9 cellular contexts compared by ENCODE assay signal in the genomic region with DNA sequence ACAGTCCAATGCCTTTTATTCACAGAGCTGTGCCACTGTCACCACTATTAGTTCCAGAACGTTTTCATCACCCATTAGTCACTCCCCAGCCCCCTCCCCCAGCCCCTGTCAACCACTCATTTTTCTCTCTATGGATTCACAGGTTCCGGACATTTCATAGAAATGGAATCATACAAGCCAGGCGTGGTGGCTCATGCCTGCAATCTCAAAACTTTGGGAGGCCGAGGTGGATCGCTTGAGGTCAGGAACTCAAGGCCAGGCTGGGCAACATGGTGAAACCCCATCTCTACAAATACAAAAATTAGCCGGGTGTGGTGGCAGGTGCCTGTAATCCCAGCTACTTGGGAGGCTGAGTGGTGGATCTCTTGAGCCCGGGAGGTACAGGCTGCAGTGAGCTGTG. TPM values are rescaled to one million over a fixed set of nuclear protein-coding genes. Genes with fewer than 3 reads are reported as not detected.
DNase-seq lines count a peak whose midpoint lies in the region; ATAC-seq and TF ChIP-seq lines count a peak whose summit lies in the region.
"Had no signal": no experiment of that assay in that cellular context is flagged by ENCODE, and none has a peak within 500 bp of the region (broad histone marks: within the 10 kb centered on the region; RNA-seq: fewer than 3 reads in every experiment).

No MANE protein-coding gene starts in this region.

- H3K9me3 ChIP-seq in CD4-positive, CD25-positive, alpha-beta regulatory T cell (ENCODE audit: control insufficient read depth in 2 of 2, low read length in 2 of 2), result no peaks in the 10 kb centered on the region
- no peaks in the 10 kb centered on the region for H3K9me3 ChIP-seq in IMR-90 (ENCODE audit: control insufficient read depth, insufficient read depth, low read length)
- H3K9me3 ChIP-seq: upper lobe of right lung had no signal

- no peak overlapping the region for H2BK20ac ChIP-seq in IMR-90 (ENCODE audit: low read depth, low read length)

- H3K36me3 ChIP-seq in CD4-positive, CD25-positive, alpha-beta regulatory T cell (ENCODE audit: control insufficient read depth, insufficient read depth, low read length), result peaks cover 16% of the 10 kb centered on the region
- no peaks in the 10 kb centered on the region; the same call in 1 of the 2 replicates for H3K36me3 ChIP-seq in IMR-90 (ENCODE audit: control insufficient read depth, insufficient read depth, low read length)

- H3K4ac ChIP-seq in IMR-90 (ENCODE audit: low read depth, low read length), result peak overlapping the region; percentile 40; the same call in 1 of the 2 replicates

- POLR2A ChIA-PET in IMR-90 (lab: Charles Lee; ENCODE audit: unreplicated experiment), result no interaction called here
- POLR2A ChIA-PET in naive thymus-derived CD8-positive, alpha-beta T cell (lab: Charles Lee), result interaction anchor here (0.6 to 3.1 kb wide), 4 partner anchors 58 to 318 kb away, joined by 3 to 16 read pairs (median 4); no protein-coding TSS in a partner anchor

- intact Hi-C loops in IMR-90 (cut with micrococcal nuclease) (loop anchor here (2.0 kb wide), 2 partner anchors 37 to 43 kb away; no protein-coding TSS in a partner anchor), dorsolateral prefrontal cortex (cut with DNase I) (no loop called here)

- H3K4me1 ChIP-seq in CD4-positive, CD25-positive, alpha-beta regulatory T cell (ENCODE audit: control insufficient read depth, insufficient read depth, low read length, poor library complexity, severe bottlenecking), result peaks cover 25% of the 10 kb centered on the region
- peaks cover 5% of the 10 kb centered on the region for H3K4me1 ChIP-seq in IMR-90 (ENCODE audit: control insufficient read depth, insufficient read depth, low read length)

- peak overlapping the region; percentile 92 to 97 (median 93) for H3K27ac Mint-ChIP-seq in CD4-positive, CD25-positive, alpha-beta regulatory T cell
- H3K27ac Mint-ChIP-seq in activated naive CD4-positive, alpha-beta T cell treated with anti-CD3 and anti-CD28 coated beads, Interleukin-2, amount 50 U/mL, for 24 hours, result peak overlapping the region; percentile 97
- peak overlapping the region in 8 of 10 donors; percentile 46 to 96 (median 93) for H3K27ac Mint-ChIP-seq in naive thymus-derived CD8-positive, alpha-beta T cell

- no TSS peak for BruUV-seq in IMR-90 (replicated peaks; lab: Mats Ljungman, UMichigan)

- TF ChIP-seq CTCF in IMR-90 (conservative IDR thresholded peaks at IDR 0.05; ENCODE audit: low read depth, low read length) (no peak), dorsolateral prefrontal cortex (IDR thresholded peaks at IDR 0.05 in 54 of 56, conservative IDR thresholded peaks at IDR 0.05 in 2 of 56; ENCODE audit: low read depth in 1 of 56, partially characterized antibody in 56 of 56) (no peak)

- no peak overlapping the region; the same call in 1 of the 2 replicates for H3K18ac ChIP-seq in IMR-90 (ENCODE audit: low read depth, low read length)

- no peaks in the 10 kb centered on the region for H3K27me3 Mint-ChIP-seq in CD4-positive, CD25-positive, alpha-beta regulatory T cell
- H3K27me3 Mint-ChIP-seq in activated naive CD4-positive, alpha-beta T cell treated with anti-CD3 and anti-CD28 coated beads, Interleukin-2, amount 50 U/mL, for 24 hours, result no peaks in the 10 kb centered on the region
- peaks cover 0 to 1% (median 0%) of the 10 kb centered on the region in 5 donors for H3K27me3 Mint-ChIP-seq in naive thymus-derived CD8-positive, alpha-beta T cell

- H3K79me1 ChIP-seq in IMR-90 (ENCODE audit: low read depth in 1 of 2, low read length in 2 of 2), result peaks cover 12 to 36% of the 10 kb centered on the region in 2 experiments; a peak in 3 of 4 replicates

- peak overlapping the region in 1 of 2 experiments; percentile 32; a peak in 1 of 4 replicates for H4K8ac ChIP-seq in IMR-90 (ENCODE audit: low read depth in 2 of 2, low read length in 2 of 2)

- H3K9me1 ChIP-seq in IMR-90 (ENCODE audit: insufficient read depth, low read length), result 0 out of 2 replicates have a peak, but pooled peaks cover 8% of the 10 kb centered on the region

- no peaks in the 10 kb centered on the region for H3K9me3 Mint-ChIP-seq in CD4-positive, CD25-positive, alpha-beta regulatory T cell
- H3K9me3 Mint-ChIP-seq in activated naive CD4-positive, alpha-beta T cell treated with anti-CD3 and anti-CD28 coated beads, Interleukin-2, amount 50 U/mL, for 24 hours, result no peaks in the 10 kb centered on the region
- H3K9me3 Mint-ChIP-seq in naive thymus-derived CD8-positive, alpha-beta T cell, result no peaks in the 10 kb centered on the region

- no peak overlapping the region for H2AK9ac ChIP-seq in IMR-90 (replicated peaks; ENCODE audit: low read depth, low read length, poor library complexity)

- no peak for ATAC-seq in CD4-positive, CD25-positive, alpha-beta regulatory T cell (ENCODE audit: low read depth in 2 of 2)
- ATAC-seq in IMR-90 (ENCODE audit: low read depth) (peak; percentile 16), HG02938 (IDR thresholded peaks at IDR 0.05; ENCODE audit: unreplicated experiment) (no peak)
- no peak for ATAC-seq in naive thymus-derived CD8-positive, alpha-beta T cell

- no peak overlapping the region for H4K5ac ChIP-seq in IMR-90 (ENCODE audit: low read depth, low read length)

- dilution Hi-C loops in IMR-90 (cut with HindIII; ENCODE audit: low sequenced_read_pairs, unreplicated experiment), result no loop called here

- no peak for TF ChIP-seq POLR2A in IMR-90 (IDR thresholded peaks at IDR 0.05; ENCODE audit: low read depth, low read length)

- H3K27me3 ChIP-seq in CD4-positive, CD25-positive, alpha-beta regulatory T cell (ENCODE audit: control insufficient read depth, insufficient read depth, low read length), result no peaks in the 10 kb centered on the region
- no peaks in the 10 kb centered on the region for H3K27me3 ChIP-seq in IMR-90 (ENCODE audit: control insufficient read depth, insufficient read depth, low read length)
- H3K27me3 ChIP-seq in dorsolateral prefrontal cortex, result no peaks in the 10 kb centered on the region
- H3K27me3 ChIP-seq: upper lobe of right lung had no signal

- peaks cover 3% of the 10 kb centered on the region for H3K36me3 Mint-ChIP-seq in CD4-positive, CD25-positive, alpha-beta regulatory T cell
- no peaks in the 10 kb centered on the region for H3K36me3 Mint-ChIP-seq in activated naive CD4-positive, alpha-beta T cell treated with anti-CD3 and anti-CD28 coated beads, Interleukin-2, amount 50 U/mL, for 24 hours
- H3K36me3 Mint-ChIP-seq in naive thymus-derived CD8-positive, alpha-beta T cell, result peaks cover 0 to 13% (median 2%) of the 10 kb centered on the region in 3 donors

- peak overlapping the region; percentile 72 for H2AFZ ChIP-seq in IMR-90 (replicated peaks; ENCODE audit: low read length, poor library complexity)

- H3K4me2 ChIP-seq in IMR-90 (ENCODE audit: low read depth, low read length), result peak overlapping the region; percentile 65

- no peak for DNase-seq in CD4-positive, CD25-positive, alpha-beta regulatory T cell
- peak; percentile 57 for DNase-seq in IMR-90
- DNase-seq in naive thymus-derived CD8-positive, alpha-beta T cell, result no peak
- DNase-seq in dorsolateral prefrontal cortex, result no peak
- DNase-seq in Ammon's horn (ENCODE audit: low spot score), result no peak
- DNase-seq in NCI-H1092 (lab: John Stamatoyannopoulos, UW), result no peak

- in situ Hi-C loops in IMR-90 (cut with MboI; ENCODE audit: low sequenced_read_pairs), result no loop called here

- peak overlapping the region; percentile 56 for H2BK5ac ChIP-seq in IMR-90 (ENCODE audit: low read depth, low read length, poor library complexity, severe bottlenecking)

- H3K14ac ChIP-seq in IMR-90 (replicated peaks; ENCODE audit: low read depth, low read length), result no peak overlapping the region

- no peak overlapping the region for H3K4me3 ChIP-seq in CD4-positive, CD25-positive, alpha-beta regulatory T cell (ENCODE audit: low read depth, low read length)
- H3K4me3 ChIP-seq in IMR-90 (ENCODE audit: insufficient read depth, low read depth, low read length) (no peak overlapping the region), dorsolateral prefrontal cortex (peak overlapping the region in 19 of 59 donors; percentile 54 to 97 (median 87))

- peak overlapping the region; percentile 47 to 95 (median 92) for H3K4me3 Mint-ChIP-seq in CD4-positive, CD25-positive, alpha-beta regulatory T cell
- H3K4me3 Mint-ChIP-seq in activated naive CD4-positive, alpha-beta T cell treated with anti-CD3 and anti-CD28 coated beads, Interleukin-2, amount 50 U/mL, for 24 hours, result peak overlapping the region; percentile 95
- H3K4me3 Mint-ChIP-seq in naive thymus-derived CD8-positive, alpha-beta T cell, result peak overlapping the region in 8 of 10 donors; percentile 65 to 96 (median 93)

- CTCF ChIA-PET in IMR-90 (lab: Yijun Ruan, JAX), result interaction anchor here (2.6 kb wide), 1 partner anchor 50 kb away, joined by 12 read pairs; no protein-coding TSS in a partner anchor

- no peak overlapping the region for H3K9ac ChIP-seq in IMR-90 (ENCODE audit: low read depth, low read length)

- H3K56ac ChIP-seq in IMR-90 (ENCODE audit: extremely low read depth, insufficient read depth, low read length), result no peak overlapping the region

- H2BK15ac ChIP-seq in IMR-90 (ENCODE audit: low read depth, low read length), result no peak overlapping the region; the same call in 2 of the 3 replicates

- no peak overlapping the region for H3K23ac ChIP-seq in IMR-90 (ENCODE audit: low read depth, low read length)

- H2BK120ac ChIP-seq in IMR-90 (ENCODE audit: low read depth, low read length), result no peak overlapping the region

- H4K20me1 ChIP-seq in IMR-90 (ENCODE audit: insufficient read depth, low read length), result peaks cover 25% of the 10 kb centered on the region

- WGBS in IMR-90 (ENCODE audit: extremely low coverage in 2 of 2, insufficient read length in 1 of 2), 2 experiments, result no CpG with 5 or more reads among the region's 7 CpGs

- H2AK5ac ChIP-seq in IMR-90 (ENCODE audit: low read depth, low read length), result 0 out of 2 replicates have a peak overlapping the region, but pooled peaks have one; percentile 27

- no peak for TF ChIP-seq RAD21 in IMR-90 (IDR thresholded peaks at IDR 0.05; ENCODE audit: low read length)

- H3K27ac ChIP-seq in CD4-positive, CD25-positive, alpha-beta regulatory T cell (ENCODE audit: insufficient read depth, low read length, poor library complexity, severe bottlenecking), result peak overlapping the region; percentile 66
- H3K27ac ChIP-seq in IMR-90 (ENCODE audit: insufficient read depth, low read length), result peak overlapping the region; percentile 23; the same call in 1 of the 2 replicates
- peak overlapping the region in 7 of 59 donors; percentile 44 to 86 (median 71) for H3K27ac ChIP-seq in dorsolateral prefrontal cortex
- H3K27ac ChIP-seq: upper lobe of right lung had no signal

- peaks cover 0 to 32% (median 23%) of the 10 kb centered on the region in 4 donors for H3K4me1 Mint-ChIP-seq in CD4-positive, CD25-positive, alpha-beta regulatory T cell
- peaks cover 18% of the 10 kb centered on the region for H3K4me1 Mint-ChIP-seq in activated naive CD4-positive, alpha-beta T cell treated with anti-CD3 and anti-CD28 coated beads, Interleukin-2, amount 50 U/mL, for 24 hours
- H3K4me1 Mint-ChIP-seq in naive thymus-derived CD8-positive, alpha-beta T cell, result peaks cover 10 to 39% (median 27%) of the 10 kb centered on the region in 4 donors

- no peak overlapping the region; the same call in 1 of the 2 replicates for H4K91ac ChIP-seq in IMR-90 (ENCODE audit: insufficient read depth, low read depth, low read length)

RNA-seq across cellular contexts. Expression of a gene that starts 0.8 kb away (rescaled TPM):
- 39.6 TPM for total RNA-seq in CD4-positive, CD25-positive, alpha-beta regulatory T cell
- polyA plus RNA-seq in CD4-positive, CD25-positive, alpha-beta regulatory T cell, result 10 to 100 TPM; 26.2 to 44.9 (median 40.1) TPM
- total RNA-seq in IMR-90 (2012; rRNA removed), result 17.9 and 25.6 TPM in 2 replicates
- polyA plus RNA-seq in IMR-90 (2012; rRNA removed), result 48.4 and 69.5 TPM in 2 replicates
- 84.0 and 105 TPM in 2 replicates for polyA plus RNA-seq in IMR-90 (2012; cell fraction: cytosol; rRNA removed)
- 70.0 and 101 TPM in 2 replicates for polyA plus RNA-seq in IMR-90 (2012; cell fraction: nucleus; rRNA removed; ENCODE audit: low replicate concordance)
- 10 to 100 TPM; 40.9 to 46.1 TPM for total RNA-seq in naive thymus-derived CD8-positive, alpha-beta T cell
- 10 to 100 TPM; 33.6 to 44.4 (median 39.3) TPM for polyA plus RNA-seq in naive thymus-derived CD8-positive, alpha-beta T cell
- total RNA-seq in dorsolateral prefrontal cortex, result 10 to 100 TPM; 31.5 to 61.9 (median 44.6) TPM

RNA-seq across cellular contexts. Expression of a gene that starts 19.8 kb away (rescaled TPM):
- 0.57 TPM for total RNA-seq in CD4-positive, CD25-positive, alpha-beta regulatory T cell
- under 1 TPM in 1 of 4 donors, not detected in 3; 0.14 TPM for polyA plus RNA-seq in CD4-positive, CD25-positive, alpha-beta regulatory T cell
- 9.3 and 10.3 TPM in 2 replicates for total RNA-seq in IMR-90 (2012; rRNA removed)
- 83.8 and 87.2 TPM in 2 replicates for polyA plus RNA-seq in IMR-90 (2012; rRNA removed)
- polyA plus RNA-seq in IMR-90 (2012; cell fraction: cytosol; rRNA removed), result 83.6 and 183 TPM in 2 replicates
- polyA plus RNA-seq in IMR-90 (2012; cell fraction: nucleus; rRNA removed; ENCODE audit: low replicate concordance), result 42.8 and 134 TPM in 2 replicates
- under 1 TPM; 0.30 to 0.34 TPM for total RNA-seq in naive thymus-derived CD8-positive, alpha-beta T cell
- under 1 TPM in 1 of 3 donors, not detected in 2; 0.12 TPM for polyA plus RNA-seq in naive thymus-derived CD8-positive, alpha-beta T cell
- total RNA-seq in dorsolateral prefrontal cortex, result 10 to 100 TPM in 84 of 120 experiments, 1 to 10 TPM in 36; 3.9 to 49.4 (median 12.1) TPM

RNA-seq across cellular contexts. Expression of a gene that starts 36.0 kb away (rescaled TPM):
- total RNA-seq in CD4-positive, CD25-positive, alpha-beta regulatory T cell, result not detected
- polyA plus RNA-seq in CD4-positive, CD25-positive, alpha-beta regulatory T cell, result under 1 TPM in 1 of 4 donors, not detected in 3; 0.03 TPM
- total RNA-seq in IMR-90 (2012; rRNA removed), result 0.36 and 0.56 TPM in 2 replicates
- polyA plus RNA-seq in IMR-90 (2012; rRNA removed), result 8.4 and 9.0 TPM in 2 replicates
- polyA plus RNA-seq in IMR-90 (2012; cell fraction: cytosol; rRNA removed), result 6.1 and 12.6 TPM in 2 replicates
- 15.5 and 36.4 TPM in 2 replicates for polyA plus RNA-seq in IMR-90 (2012; cell fraction: nucleus; rRNA removed; ENCODE audit: low replicate concordance)
- under 1 TPM in 1 of 2 experiments, not detected in 1; 0.10 TPM for total RNA-seq in naive thymus-derived CD8-positive, alpha-beta T cell
- not detected for polyA plus RNA-seq in naive thymus-derived CD8-positive, alpha-beta T cell
- total RNA-seq in dorsolateral prefrontal cortex, result 10 to 100 TPM in 35 of 120 experiments, 1 to 10 TPM in 85; 5.4 to 21.8 (median 8.4) TPM
